1 cellular context compared by ENCODE assay signal in genomic region chr19:12806242-12807131, GRCh38.
A peak's percentile ranks its signal among the peaks of the same experiment; 100 is the strongest.
TF ChIP-seq lines count a peak whose summit lies in the region.

Gene RNASEH2A (plus strand): TSS chr19:12806584. CDS start chr19:12806674, 90 bp downstream.

TF ChIP-seq in HepG2, 621 proteins besides CTCF, POLR2A, EP300 and RAD21 (continued from another document and continues in another):
- TF ChIP-seq ZHX2 (IDR thresholded peaks at IDR 0.05; ENCODE audit: low read depth) (no peak), ZHX2 (CRISPR knock-in tag; IDR thresholded peaks at IDR 0.05; ENCODE audit: borderline replicate concordance) (peak; percentile 90; the same call in 1 of the 2 replicates), NONO (IDR thresholded peaks at IDR 0.05) (no peak), NONO (CRISPR knock-in tag; conservative IDR thresholded peaks at IDR 0.05) (peak; percentile 86), ZNF570 (CRISPR knock-in tag; IDR thresholded peaks at IDR 0.05; ENCODE audit: borderline replicate concordance) (no peak), ZNF670 (CRISPR knock-in tag; IDR thresholded peaks at IDR 0.05; ENCODE audit: borderline replicate concordance) (no peak), ZBTB37 (CRISPR knock-in tag; IDR thresholded peaks at IDR 0.05) (no peak), SATB2 (CRISPR knock-in tag; IDR thresholded peaks at IDR 0.05) (peak; percentile 83; the same call in 1 of the 2 replicates), SMAD1 (CRISPR knock-in tag; IDR thresholded peaks at IDR 0.05; ENCODE audit: borderline replicate concordance, low read depth) (no peak), ASH2L (IDR thresholded peaks at IDR 0.05; ENCODE audit: insufficient read length, low read depth, low read length) (peak; percentile 75), ZNF276 (CRISPR knock-in tag; IDR thresholded peaks at IDR 0.05; ENCODE audit: low read depth) (peak; percentile 74; the same call in 1 of the 2 replicates), GABPB1 (CRISPR knock-in tag; IDR thresholded peaks at IDR 0.05) (peak; percentile 91), PREB (CRISPR knock-in tag; IDR thresholded peaks at IDR 0.05) (no peak), GRHL1 (CRISPR knock-in tag; conservative IDR thresholded peaks at IDR 0.05) (no peak), PRPF4 (IDR thresholded peaks at IDR 0.05; ENCODE audit: low read depth, low read length, poor library complexity, severe bottlenecking) (no peak), BRF2 (CRISPR knock-in tag; IDR thresholded peaks at IDR 0.05) (no peak; the same call in 1 of the 2 replicates), PITX1 (CRISPR knock-in tag; IDR thresholded peaks at IDR 0.05) (peak; percentile 42; the same call in 1 of the 2 replicates), ZNF577 (CRISPR knock-in tag; IDR thresholded peaks at IDR 0.05; ENCODE audit: borderline replicate concordance, low read depth) (no peak), ZNF451 (CRISPR knock-in tag; IDR thresholded peaks at IDR 0.05) (peak; percentile 62; the same call in 1 of the 2 replicates), ZNF616 (CRISPR knock-in tag; IDR thresholded peaks at IDR 0.05; ENCODE audit: low read depth) (no peak), PHF5A (CRISPR knock-in tag; IDR thresholded peaks at IDR 0.05; ENCODE audit: low read depth, unreplicated experiment) (no peak), SRY (CRISPR knock-in tag; IDR thresholded peaks at IDR 0.05) (peak; percentile 80), MIXL1 (CRISPR knock-in tag; IDR thresholded peaks at IDR 0.05) (0 out of 2 replicates have a peak, but pooled peaks have one; percentile 40), MYPOP (CRISPR knock-in tag; IDR thresholded peaks at IDR 0.05) (0 out of 2 replicates have a peak, but pooled peaks have one; percentile 23), NFYC (CRISPR knock-in tag; IDR thresholded peaks at IDR 0.05) (peak; percentile 86), TOPORS (CRISPR knock-in tag; IDR thresholded peaks at IDR 0.05) (peak; percentile 70), ZNF503 (CRISPR knock-in tag; IDR thresholded peaks at IDR 0.05) (peak; percentile 87), SP2 (CRISPR knock-in tag; IDR thresholded peaks at IDR 0.05) (no peak), ZNF296 (CRISPR knock-in tag; conservative IDR thresholded peaks at IDR 0.05) (peak; percentile 69; the same call in 1 of the 2 replicates), ZBTB2 (CRISPR knock-in tag; IDR thresholded peaks at IDR 0.05; ENCODE audit: low read depth) (peak; percentile 74; the same call in 1 of the 2 replicates), PBX3 (CRISPR knock-in tag; IDR thresholded peaks at IDR 0.05; ENCODE audit: borderline replicate concordance) (no peak; the same call in 1 of the 2 replicates), ZNF879 (CRISPR knock-in tag; IDR thresholded peaks at IDR 0.05) (peak; percentile 82; the same call in 1 of the 2 replicates), EED (CRISPR knock-in tag; IDR thresholded peaks at IDR 0.05) (0 out of 2 replicates have a peak, but pooled peaks have one; percentile 54), ZNF878 (CRISPR knock-in tag; IDR thresholded peaks at IDR 0.05) (peak; percentile 7; the same call in 1 of the 2 replicates), ZBTB33 (CRISPR knock-in tag; IDR thresholded peaks at IDR 0.05) (peak; percentile 40; the same call in 1 of the 2 replicates), ZEB1 (IDR thresholded peaks at IDR 0.05; ENCODE audit: insufficient replicate concordance, low read depth) (peak; percentile 52), RCOR2 (CRISPR knock-in tag; IDR thresholded peaks at IDR 0.05) (no peak)
